ENCODE assay signal across 16 cellular contexts in the genomic region with DNA sequence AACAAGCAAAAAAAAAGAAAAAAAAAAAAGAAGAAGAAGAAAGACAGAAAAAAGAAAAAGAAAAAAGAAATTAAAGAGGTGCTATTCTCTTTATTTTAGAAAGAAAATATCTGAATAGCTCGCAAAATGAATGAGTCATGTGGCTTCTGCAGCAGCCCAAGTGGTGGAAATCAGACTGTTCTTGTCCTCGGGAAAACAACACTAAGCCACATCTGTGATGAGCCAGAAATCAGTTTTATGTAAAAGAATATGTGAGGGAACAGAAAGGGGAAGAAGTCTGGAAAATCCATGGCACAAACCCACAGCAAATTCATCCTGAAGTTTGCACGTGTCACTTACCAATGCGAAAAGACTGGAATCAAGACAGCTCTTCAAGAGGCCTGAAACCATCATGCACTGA.
"Had no signal": no experiment of that assay in that cellular context is flagged by ENCODE, and none has a peak within 500 bp of the region (broad histone marks: within the 10 kb centered on the region; RNA-seq: fewer than 3 reads in every experiment).

No MANE protein-coding gene starts in this region.

- ATAC-seq: activated CD8-positive, alpha-beta T cell treated with anti-CD3 and anti-CD28 coated beads for 36 hours; activated naive CD8-positive, alpha-beta T cell treated with anti-CD3 and anti-CD28 coated beads, Interleukin-2, amount 50 U/mL, for 24 hours; esophagus mucosa; lower lobe of right lung had no signal

- H3K27ac ChIP-seq: hepatocyte, lower lobe of right lung had no signal

- H3K4me1 ChIP-seq: lower lobe of right lung had no signal

- H3K4me2 ChIP-seq: hepatocyte had no signal

- DNase-seq: activated CD4-positive, alpha-beta T cell treated with anti-CD3 and anti-CD28 coated beads, Interleukin-2, amount 10 ng/mL, durations not matched to agents 24 days and 14 days; activated CD8-positive, alpha-beta T cell treated with anti-CD3 and anti-CD28 coated beads for 36 hours; activated naive CD4-positive, alpha-beta T cell treated with anti-CD3 and anti-CD28 coated beads, Interleukin-2, amount 10 ng/mL, durations not matched to agents 7 days and 5 days; activated naive CD8-positive, alpha-beta T cell treated with anti-CD3 and anti-CD28 coated beads, Interleukin-2, amount 50 U/mL, for 24 hours; activated T-cell treated with anti-CD3 and anti-CD28 coated beads, Interleukin-2, amount 50 U/mL, for 1 hour; effector CD8-positive, alpha-beta T cell; lower lobe of right lung; nephron progenitor cell; nucleus accumbens; posterior cingulate gyrus; retina; stimulated activated CD4-positive, alpha-beta T cell treated with anti-CD3 and anti-CD28 coated beads, Interleukin-2, amount 100 ng/mL, for 24 hours; T-helper 1 cell; trophoblast cell had no signal

- H3K27me3 ChIP-seq: hepatocyte had no signal

- H3K36me3 ChIP-seq: lower lobe of right lung had no signal

- H3K9me3 ChIP-seq: lower lobe of right lung had no signal

- H2AFZ ChIP-seq: hepatocyte had no signal

- H3K4me3 ChIP-seq: hepatocyte, lower lobe of right lung had no signal

- H3K79me2 ChIP-seq: hepatocyte had no signal
